In the genomic region with DNA sequence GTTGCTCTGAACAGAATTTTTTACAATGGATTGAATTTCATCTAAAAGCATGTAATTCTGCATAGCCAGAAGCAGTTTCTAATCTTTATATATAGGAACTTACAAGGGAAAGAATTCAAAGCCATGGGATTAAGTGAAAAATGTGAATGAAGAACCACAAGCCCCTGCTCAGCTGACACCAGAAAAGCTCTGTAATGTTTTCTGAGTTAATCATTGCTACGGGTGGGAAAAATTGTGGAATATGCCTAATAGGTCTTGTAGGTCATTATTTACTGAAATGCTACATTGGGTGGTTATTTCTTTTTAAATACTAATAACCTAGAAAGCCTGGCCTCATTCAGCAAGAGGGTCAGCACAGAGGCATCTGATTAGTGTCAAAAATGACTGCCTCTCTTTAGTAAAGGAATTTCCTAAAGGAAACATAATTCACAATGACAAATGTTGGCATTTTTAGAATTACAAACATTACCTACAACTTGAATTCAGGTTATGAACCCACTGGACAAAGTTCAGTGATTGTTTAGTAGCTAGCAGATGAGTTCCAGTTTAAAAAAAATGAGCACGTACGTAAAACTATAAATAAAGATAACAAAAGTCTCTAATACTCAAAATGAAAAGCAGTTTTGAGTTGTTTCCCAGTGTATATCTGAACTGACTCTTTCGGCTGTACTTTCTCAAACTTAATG, we compare ENCODE assay signal across 15 cellular contexts.
DNase-seq lines count a peak whose midpoint lies in the region; ATAC-seq and TF ChIP-seq lines count a peak whose summit lies in the region.
"Had no signal": no experiment of that assay in that cellular context is flagged by ENCODE, and none has a peak within 500 bp of the region (broad histone marks: within the 10 kb centered on the region; RNA-seq: fewer than 3 reads in every experiment).

No MANE protein-coding gene starts in this region.

- peaks cover 31% of the 10 kb centered on the region for H3K4me1 Mint-ChIP-seq in osteocyte (ENCODE audit: unreplicated experiment)
- H3K4me1 Mint-ChIP-seq: activated CD4-positive, alpha-beta T cell treated with anti-CD3 and anti-CD28 coated beads for 36 hours; memory B cell had no signal

- DNase-seq in EL: peak; percentile 73
- no peak for DNase-seq in RWPE2 (ENCODE audit: low spot score)
- DNase-seq in fibroblast of peridontal ligament (ENCODE audit: extremely low read depth): peak; percentile 60
- no peak for DNase-seq in osteocyte (ENCODE audit: extremely low spot score, unreplicated experiment)
- DNase-seq in cerebellum (ENCODE audit: low spot score): no peak
- no peak for DNase-seq in NCI-H2196 (lab: John Stamatoyannopoulos, UW; ENCODE audit: unreplicated experiment)
- no peak for DNase-seq in NCI-H1092 treated with DMSO at 0.1 percent for 48 hours (lab: John Stamatoyannopoulos, UW)
- DNase-seq: activated CD4-positive, alpha-beta T cell treated with anti-CD3 and anti-CD28 coated beads for 36 hours; activated T-cell treated with anti-CD3 and anti-CD28 coated beads, Interleukin-2, amount 50 U/mL, for 24 hours; hippocampal formation; NCI-H2227 treated with DMSO at 0.1 percent for 48 hours had no signal

- TF ChIP-seq CTCF in RWPE2 (IDR thresholded peaks at IDR 0.05; ENCODE audit: poor library complexity, severe bottlenecking) (no peak), osteocyte (IDR thresholded peaks at IDR 0.05) (no peak)

- no peaks in the 10 kb centered on the region for H3K9me3 ChIP-seq in RWPE2 (ENCODE audit: severe bottlenecking)
- H3K9me3 ChIP-seq: BLaER1 treated with 17β-estradiol and CSF1 and Interleukin-3, amounts not matched to agents 10 nM and 100 nM had no signal

- no peak overlapping the region for H3K27ac ChIP-seq in RWPE2 (ENCODE audit: poor library complexity, severe bottlenecking)
- H3K27ac ChIP-seq: BLaER1 treated with 17β-estradiol and CSF1 and Interleukin-3, amounts not matched to agents 10 nM and 100 nM; parathyroid adenoma had no signal

- H3K27ac Mint-ChIP-seq in osteocyte (ENCODE audit: unreplicated experiment): peak overlapping the region; percentile 35
- H3K27ac Mint-ChIP-seq: activated CD4-positive, alpha-beta T cell treated with anti-CD3 and anti-CD28 coated beads for 36 hours; activated T-cell treated with anti-CD3 and anti-CD28 coated beads, Interleukin-2, amount 50 U/mL, for 24 hours; memory B cell had no signal

- H3K36me3 Mint-ChIP-seq in osteocyte (ENCODE audit: unreplicated experiment): no peaks in the 10 kb centered on the region

- H3K27me3 ChIP-seq in RWPE2 (ENCODE audit: insufficient read depth, poor library complexity, severe bottlenecking): no peaks in the 10 kb centered on the region
- H3K27me3 ChIP-seq: BLaER1 treated with 17β-estradiol and CSF1 and Interleukin-3, amounts not matched to agents 10 nM and 100 nM had no signal

- no peaks in the 10 kb centered on the region for H3K4me1 ChIP-seq in RWPE2 (ENCODE audit: insufficient read depth, poor library complexity, severe bottlenecking)
- H3K4me1 ChIP-seq: BLaER1 treated with 17β-estradiol and CSF1 and Interleukin-3, amounts not matched to agents 10 nM and 100 nM; parathyroid adenoma had no signal

- ATAC-seq in RWPE2 (ENCODE audit: low read depth): peak; percentile 41; the same call in 2 of the 3 replicates
- no peak for ATAC-seq in GM19455 (IDR thresholded peaks at IDR 0.05; ENCODE audit: unreplicated experiment)
- ATAC-seq: activated CD4-positive, alpha-beta T cell treated with anti-CD3 and anti-CD28 coated beads for 36 hours had no signal

- H3K4me3 ChIP-seq in RWPE2 (ENCODE audit: severe bottlenecking): no peak overlapping the region
- H3K4me3 ChIP-seq: BLaER1 treated with 17β-estradiol and CSF1 and Interleukin-3, amounts not matched to agents 10 nM and 100 nM had no signal

- H3K9me3 Mint-ChIP-seq in osteocyte (ENCODE audit: unreplicated experiment): peaks cover 4% of the 10 kb centered on the region

- no peaks in the 10 kb centered on the region for H3K36me3 ChIP-seq in RWPE2 (ENCODE audit: low read depth)
- H3K36me3 ChIP-seq: BLaER1 treated with 17β-estradiol and CSF1 and Interleukin-3, amounts not matched to agents 10 nM and 100 nM had no signal

- no peak overlapping the region for H3K4me3 Mint-ChIP-seq in osteocyte (ENCODE audit: unreplicated experiment)
- H3K4me3 Mint-ChIP-seq: activated CD4-positive, alpha-beta T cell treated with anti-CD3 and anti-CD28 coated beads for 36 hours; activated T-cell treated with anti-CD3 and anti-CD28 coated beads, Interleukin-2, amount 50 U/mL, for 24 hours; memory B cell had no signal

- no peaks in the 10 kb centered on the region for H3K27me3 Mint-ChIP-seq in osteocyte (ENCODE audit: unreplicated experiment)
- H3K27me3 Mint-ChIP-seq: activated T-cell treated with anti-CD3 and anti-CD28 coated beads, Interleukin-2, amount 50 U/mL, for 24 hours had no signal

Comparison
In these comparisons a context has a peak if more than half of its experiments do, and no peak if none do; other contexts are left out.
1. DNase-seq: peak in EL (single experiment) and fibroblast of peridontal ligament (single experiment); none in RWPE2 (single experiment), osteocyte (single experiment), cerebellum (single experiment), NCI-H2196 (single experiment) and NCI-H1092 treated with DMSO at 0.1 percent for 48 hours (single experiment).